Comparison of ENCODE assay signal across 42 cellular contexts in the genomic region with DNA sequence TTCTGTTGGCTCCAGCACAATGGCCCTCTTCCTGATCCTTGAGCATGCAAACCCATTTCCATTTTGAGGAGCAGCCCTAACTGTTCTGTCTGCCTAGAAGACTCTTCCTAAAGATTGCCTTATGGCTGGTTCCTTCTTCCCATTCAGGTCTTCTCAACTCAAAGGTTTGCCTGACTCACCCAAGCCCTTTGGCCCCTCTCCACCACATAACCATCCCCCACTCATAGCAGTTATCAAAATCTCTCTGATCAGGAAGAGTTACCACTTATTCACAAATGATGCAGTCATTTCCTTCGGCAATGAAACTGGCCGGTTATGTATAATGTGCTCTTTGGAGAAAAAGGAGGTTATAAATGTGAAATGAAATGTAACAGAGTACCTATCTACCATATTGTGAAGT. TPM values are rescaled to one million over a fixed set of nuclear protein-coding genes. Genes with fewer than 3 reads are reported as not detected.
"Had no signal": no experiment of that assay in that cellular context is flagged by ENCODE, and none has a peak within 500 bp of the region (broad histone marks: within the 10 kb centered on the region; RNA-seq: fewer than 3 reads in every experiment).

No MANE protein-coding gene starts in this region.

- H3K4me3 Mint-ChIP-seq: activated naive CD4-positive, alpha-beta T cell treated with anti-CD3 and anti-CD28 coated beads for 36 hours; activated naive CD4-positive, alpha-beta T cell treated with anti-CD3 and anti-CD28 coated beads, Interleukin-2, amount 10 ng/mL, durations not matched to agents 7 days and 5 days; activated naive CD4-positive, alpha-beta T cell treated with anti-CD3 and anti-CD28 coated beads, Interleukin-2, amount 50 U/mL, for 24 hours; activated naive CD8-positive, alpha-beta T cell; activated naive CD8-positive, alpha-beta T cell treated with anti-CD3 and anti-CD28 coated beads for 36 hours; activated naive CD8-positive, alpha-beta T cell treated with anti-CD3 and anti-CD28 coated beads, Interleukin-2, amount 10 ng/mL, durations not matched to agents 7 days and 5 days; activated naive CD8-positive, alpha-beta T cell treated with anti-CD3 and anti-CD28 coated beads, Interleukin-2, amount 50 U/mL, for 24 hours; activated T-cell treated with anti-CD3 and anti-CD28 coated beads, Interleukin-2, amount 50 U/mL, for 24 hours; activated T-cell treated with anti-CD3 and anti-CD28 coated beads, Interleukin-2, amount 50 U/mL, for 4 hours; activated T-cell treated with anti-CD3 and anti-CD28 coated beads, Interleukin-2, amount 50 U/mL, for 72 hours; activated T-helper 1 cell treated with anti-CD3 and anti-CD28 coated beads, Interleukin-12 subunit alpha, Interleukin-12 subunit beta, Interleukin-2, Interleukin-4 antibody, amounts not matched to agents 30 ng/mL and 10 ng/mL and 1 ng/mL, durations not matched to agents 14 hours and 24 hours and 36 hours; brain; central memory CD8-positive, alpha-beta T cell had no signal

- H3K27ac ChIP-seq: adrenal gland, ascending aorta, body of pancreas, brain microvascular endothelial cell, breast epithelium, cardiac muscle cell had no signal

- FAIRE-seq: astrocyte, bronchial epithelial cell had no signal

- H3K4me1 ChIP-seq: adrenal gland, ascending aorta, body of pancreas, breast epithelium had no signal

- H3K27ac Mint-ChIP-seq: activated naive CD4-positive, alpha-beta T cell treated with anti-CD3 and anti-CD28 coated beads for 36 hours; activated naive CD4-positive, alpha-beta T cell treated with anti-CD3 and anti-CD28 coated beads, Interleukin-2, amount 10 ng/mL, durations not matched to agents 7 days and 5 days; activated naive CD4-positive, alpha-beta T cell treated with anti-CD3 and anti-CD28 coated beads, Interleukin-2, amount 50 U/mL, for 24 hours; activated naive CD4-positive, alpha-beta T cell treated with anti-CD3 and anti-CD28 coated beads, Interleukin-2, amount 50 U/mL, for 72 hours; activated naive CD8-positive, alpha-beta T cell; activated naive CD8-positive, alpha-beta T cell treated with anti-CD3 and anti-CD28 coated beads for 36 hours; activated naive CD8-positive, alpha-beta T cell treated with anti-CD3 and anti-CD28 coated beads, Interleukin-2, amount 10 ng/mL, durations not matched to agents 7 days and 5 days; activated naive CD8-positive, alpha-beta T cell treated with anti-CD3 and anti-CD28 coated beads, Interleukin-2, amount 50 U/mL, for 24 hours; activated T-cell treated with anti-CD3 and anti-CD28 coated beads, Interleukin-2, amount 50 U/mL, for 24 hours; activated T-cell treated with anti-CD3 and anti-CD28 coated beads, Interleukin-2, amount 50 U/mL, for 72 hours; activated T-helper 1 cell treated with anti-CD3 and anti-CD28 coated beads, Interleukin-12 subunit alpha, Interleukin-12 subunit beta, Interleukin-2, Interleukin-4 antibody, amounts not matched to agents 30 ng/mL and 10 ng/mL and 1 ng/mL, durations not matched to agents 14 hours and 24 hours and 36 hours; activated T-helper 2 cell treated with anti-CD3 and anti-CD28 coated beads, Interferon-gamma antibody, Interleukin-2, Interleukin-4, amounts not matched to agents 10 μg/mL and 5 μg/mL and 100 μg/mL, durations not matched to agents 14 hours and 24 hours and 36 hours; brain had no signal

- H3K4me1 Mint-ChIP-seq: activated naive CD4-positive, alpha-beta T cell treated with anti-CD3 and anti-CD28 coated beads, Interleukin-2, amount 10 ng/mL, durations not matched to agents 7 days and 5 days; activated naive CD4-positive, alpha-beta T cell treated with anti-CD3 and anti-CD28 coated beads, Interleukin-2, amount 50 U/mL, for 24 hours; activated naive CD8-positive, alpha-beta T cell treated with anti-CD3 and anti-CD28 coated beads for 36 hours; activated naive CD8-positive, alpha-beta T cell treated with anti-CD3 and anti-CD28 coated beads, Interleukin-2, amount 10 ng/mL, durations not matched to agents 7 days and 5 days; activated naive CD8-positive, alpha-beta T cell treated with anti-CD3 and anti-CD28 coated beads, Interleukin-2, amount 50 U/mL, for 24 hours; brain; central memory CD8-positive, alpha-beta T cell had no signal

- H3K4me3 ChIP-seq: adrenal gland, ascending aorta, body of pancreas, breast epithelium, cardiac muscle cell had no signal

- ATAC-seq: activated naive CD4-positive, alpha-beta T cell treated with anti-CD3 and anti-CD28 coated beads, Interleukin-2, amount 50 U/mL, for 72 hours; activated naive CD8-positive, alpha-beta T cell treated with anti-CD3 and anti-CD28 coated beads, Interleukin-2, amount 50 U/mL, for 24 hours; activated T-cell treated with anti-CD3 and anti-CD28 coated beads, Interleukin-2, amount 50 U/mL, for 4 hours; activated T-cell treated with anti-CD3 and anti-CD28 coated beads, Interleukin-2, amount 50 U/mL, for 72 hours; body of pancreas had no signal

- H3K36me3 Mint-ChIP-seq: activated naive CD4-positive, alpha-beta T cell treated with anti-CD3 and anti-CD28 coated beads, Interleukin-2, amount 10 ng/mL, durations not matched to agents 7 days and 5 days; activated naive CD4-positive, alpha-beta T cell treated with anti-CD3 and anti-CD28 coated beads, Interleukin-2, amount 50 U/mL, for 24 hours; activated naive CD4-positive, alpha-beta T cell treated with anti-CD3 and anti-CD28 coated beads, Interleukin-2, amount 50 U/mL, for 72 hours; activated naive CD8-positive, alpha-beta T cell treated with anti-CD3 and anti-CD28 coated beads for 36 hours; activated naive CD8-positive, alpha-beta T cell treated with anti-CD3 and anti-CD28 coated beads, Interleukin-2, amount 10 ng/mL, durations not matched to agents 7 days and 5 days; brain had no signal

- DNase-seq: activated effector memory CD4-positive, alpha-beta T cell treated with anti-CD3 and anti-CD28 coated beads, Interleukin-2, amount 50 U/mL, for 16 hours; activated effector memory CD4-positive, alpha-beta T cell treated with Interleukin-2 at 50 U/mL for 16 hours; activated gamma-delta T cell; activated gamma-delta T cell treated with Interleukin-2 at 50 U/mL for 16 hours; activated naive CD4-positive, alpha-beta T cell; activated naive CD4-positive, alpha-beta T cell treated with anti-CD3 and anti-CD28 coated beads for 36 hours; activated naive CD4-positive, alpha-beta T cell treated with anti-CD3 and anti-CD28 coated beads, Interleukin-2, amount 10 ng/mL, durations not matched to agents 7 days and 5 days; activated naive CD4-positive, alpha-beta T cell treated with anti-CD3 and anti-CD28 coated beads, Interleukin-2, amount 50 U/mL, for 16 hours; activated naive CD4-positive, alpha-beta T cell treated with Interleukin-2 at 50 U/mL for 16 hours; activated naive CD8-positive, alpha-beta T cell treated with anti-CD3 and anti-CD28 coated beads for 36 hours; activated naive CD8-positive, alpha-beta T cell treated with anti-CD3 and anti-CD28 coated beads, Interleukin-2, amount 10 ng/mL, durations not matched to agents 7 days and 5 days; activated naive CD8-positive, alpha-beta T cell treated with anti-CD3 and anti-CD28 coated beads, Interleukin-2, amount 50 U/mL, for 24 hours; activated T-cell treated with anti-CD3 and anti-CD28 coated beads, Interleukin-2, amount 50 U/mL, for 1 hour; activated T-cell treated with anti-CD3 and anti-CD28 coated beads, Interleukin-2, amount 50 U/mL, for 24 hours; activated T-cell treated with anti-CD3 and anti-CD28 coated beads, Interleukin-2, amount 50 U/mL, for 4 hours; activated T-cell treated with anti-CD3 and anti-CD28 coated beads, Interleukin-2, amount 50 U/mL, for 48 hours; activated T-cell treated with anti-CD3 and anti-CD28 coated beads, Interleukin-2, amount 50 U/mL, for 72 hours; adrenal gland; amniotic stem cell; amygdala; anterior cingulate cortex; aorta; body of pancreas; brain microvascular endothelial cell; caudate nucleus; central memory CD4-positive, alpha-beta T cell; cerebellar nuclear complex had no signal

- H3K9me3 ChIP-seq: adrenal gland, ascending aorta, body of pancreas, breast epithelium had no signal

- H3K27me3 ChIP-seq: ascending aorta, body of pancreas had no signal

- H3K9me3 Mint-ChIP-seq: activated naive CD4-positive, alpha-beta T cell treated with anti-CD3 and anti-CD28 coated beads for 36 hours; activated naive CD4-positive, alpha-beta T cell treated with anti-CD3 and anti-CD28 coated beads, Interleukin-2, amount 10 ng/mL, durations not matched to agents 7 days and 5 days; activated naive CD4-positive, alpha-beta T cell treated with anti-CD3 and anti-CD28 coated beads, Interleukin-2, amount 50 U/mL, for 24 hours; activated naive CD4-positive, alpha-beta T cell treated with anti-CD3 and anti-CD28 coated beads, Interleukin-2, amount 50 U/mL, for 72 hours; activated naive CD8-positive, alpha-beta T cell treated with anti-CD3 and anti-CD28 coated beads for 36 hours; activated naive CD8-positive, alpha-beta T cell treated with anti-CD3 and anti-CD28 coated beads, Interleukin-2, amount 10 ng/mL, durations not matched to agents 7 days and 5 days; activated naive CD8-positive, alpha-beta T cell treated with anti-CD3 and anti-CD28 coated beads, Interleukin-2, amount 50 U/mL, for 24 hours; activated T-cell treated with anti-CD3 and anti-CD28 coated beads, Interleukin-2, amount 50 U/mL, for 24 hours; activated T-cell treated with anti-CD3 and anti-CD28 coated beads, Interleukin-2, amount 50 U/mL, for 4 hours; activated T-cell treated with anti-CD3 and anti-CD28 coated beads, Interleukin-2, amount 50 U/mL, for 72 hours; activated T-helper 1 cell treated with anti-CD3 and anti-CD28 coated beads, Interleukin-12 subunit alpha, Interleukin-12 subunit beta, Interleukin-2, Interleukin-4 antibody, amounts not matched to agents 30 ng/mL and 10 ng/mL and 1 ng/mL, durations not matched to agents 14 hours and 24 hours and 36 hours; activated T-helper 2 cell treated with anti-CD3 and anti-CD28 coated beads, Interferon-gamma antibody, Interleukin-2, Interleukin-4, amounts not matched to agents 10 μg/mL and 5 μg/mL and 100 μg/mL, durations not matched to agents 14 hours and 24 hours and 36 hours; central memory CD8-positive, alpha-beta T cell had no signal

- H3K36me3 ChIP-seq: adrenal gland, ascending aorta, brain microvascular endothelial cell, breast epithelium, cardiac muscle cell had no signal

RNA-seq across cellular contexts. Expression of a gene that starts 8.9 kb away (rescaled TPM):
- total RNA-seq: activated naive CD4-positive, alpha-beta T cell treated with anti-CD3 and anti-CD28 coated beads for 36 hours; activated naive CD4-positive, alpha-beta T cell treated with anti-CD3 and anti-CD28 coated beads, Interleukin-2, amount 50 U/mL, for 72 hours; activated T-cell treated with anti-CD3 and anti-CD28 coated beads, Interleukin-2, amount 50 U/mL, for 72 hours; activated T-helper 1 cell treated with anti-CD3 and anti-CD28 coated beads, Interleukin-12 subunit alpha, Interleukin-12 subunit beta, Interleukin-2, Interleukin-4 antibody, amounts not matched to agents 30 ng/mL and 10 ng/mL and 1 ng/mL, durations not matched to agents 14 hours and 24 hours and 36 hours; ascending aorta; bronchial epithelial cell; cardiac septum; cerebellum; chondrocyte had no signal
- polyA plus RNA-seq: adrenal gland, cardiac muscle cell had no signal
